Comparison of ENCODE assay signal across 2 cellular contexts in genomic region chr21:34651032-34651431, GRCh38.
A peak's percentile ranks its signal among the peaks of the same experiment; 100 is the strongest.
TF ChIP-seq lines count a peak whose summit lies in the region.

No MANE protein-coding gene starts in this region.

TF ChIP-seq in K562, 482 proteins besides CTCF, POLR2A, EP300 and RAD21:
- no peak for TF ChIP-seq MXI1 (IDR thresholded peaks at IDR 0.05; ENCODE audit: low read depth, low read length)
- TF ChIP-seq MEIS2 (IDR thresholded peaks at IDR 0.05; ENCODE audit: partially characterized antibody): peak; percentile 77
- no peak for TF ChIP-seq PBX2 (CRISPR knock-in tag; IDR thresholded peaks at IDR 0.05; ENCODE audit: low read depth)
- peak; percentile 45; the same call in 1 of the 2 replicates for TF ChIP-seq PBX2 (tag; conservative IDR thresholded peaks at IDR 0.05; ENCODE audit: low read depth)

TF ChIP-seq in GM12891, 5 proteins besides CTCF, POLR2A, EP300 and RAD21:
- TF ChIP-seq POLR2AphosphoS5 (IDR thresholded peaks at IDR 0.05; ENCODE audit: low read depth, low read length) (no peak), SPI1 (IDR thresholded peaks at IDR 0.05; ENCODE audit: low read depth, low read length) (no peak), TAF1 (IDR thresholded peaks at IDR 0.05; ENCODE audit: low read depth, low read length) (no peak), POU2F2 (IDR thresholded peaks at IDR 0.05; ENCODE audit: low read depth, low read length) (no peak), PAX5 (IDR thresholded peaks at IDR 0.05; ENCODE audit: insufficient read depth, low read length, severe bottlenecking) (no peak)
